9 cellular contexts compared by ENCODE assay signal in genomic region chr6:156662025-156662445, GRCh38.
DNase-seq lines count a peak whose midpoint lies in the region; ATAC-seq, FAIRE-seq and TF ChIP-seq lines count a peak whose summit lies in the region.
"Had no signal": no experiment of that assay in that cellular context is flagged by ENCODE, and none has a peak within 500 bp of the region (broad histone marks: within the 10 kb centered on the region; RNA-seq: fewer than 3 reads in every experiment).

No MANE protein-coding gene starts in this region.

- no CpG with 5 or more reads among the region's 17 CpGs for WGBS in H9 (ENCODE audit: extremely low coverage, insufficient read length, low lambda C conversion rate)
- 9% methylated on average over 17 of the region's 17 CpGs for WGBS in K562 (ENCODE audit: insufficient coverage, low coverage, missing lambda C conversion rate)
- no CpG with 5 or more reads among the region's 17 CpGs for WGBS in mesendoderm (ENCODE audit: extremely low coverage, insufficient coverage, low lambda C conversion rate)

- H4K5ac ChIP-seq in H9 (ENCODE audit: insufficient read length, low read depth, low read length) (no peak overlapping the region), mesendoderm (ENCODE audit: low read length) (no peak overlapping the region)

- H3T11ph ChIP-seq in H9 (ENCODE audit: low read length): no peak overlapping the region

- no peak overlapping the region for H3K9ac ChIP-seq in H9 (ENCODE audit: extremely low read depth, insufficient read length, low read length)
- H3K9ac ChIP-seq in K562 (ENCODE audit: insufficient read depth in 1 of 2, low read depth in 2 of 2, low read length in 2 of 2): peak overlapping the region in 1 of 2 experiments; percentile 61; a peak in 1 of 4 replicates
- no peak overlapping the region for H3K9ac ChIP-seq in mesendoderm (ENCODE audit: low read length)

- peaks cover 24 to 27% of the 10 kb centered on the region in 2 experiments for H3K4me1 Mint-ChIP-seq in H9

- H2BK120ac ChIP-seq in H9 (ENCODE audit: low read depth, low read length, poor library complexity, severe bottlenecking) (no peak overlapping the region), mesendoderm (ENCODE audit: low read depth, low read length) (no peak overlapping the region)

- peak overlapping the region in 1 of 2 experiments; percentile 37; a peak in 2 of 5 replicates for H3K4me3 Mint-ChIP-seq in H9

- DNase-seq in BE2C (peak; percentile 75), H9 (peak; percentile 91), K562 (ENCODE audit: extremely low read depth in 1 of 4, low spot score in 3 of 4) (peak; percentile 86 to 88 (median 86)), mesendoderm (peak; percentile 62), NCI-H2107 treated with DMSO at 0.1 percent for 48 hours (lab: John Stamatoyannopoulos, UW; ENCODE audit: unreplicated experiment) (no peak), NCI-H510A treated with DMSO at 0.1 percent for 48 hours (lab: John Stamatoyannopoulos, UW) (no peak)

- peaks cover 3 to 5% of the 10 kb centered on the region in 2 experiments; a peak in 2 of 5 replicates for H3K9me3 Mint-ChIP-seq in H9

- H3K56ac ChIP-seq in H9 (ENCODE audit: insufficient read length, low read depth, low read length) (no peak overlapping the region), mesendoderm (ENCODE audit: low read length) (no peak overlapping the region)

- ATAC-seq in K562 (peak; percentile 99), GM18505 (IDR thresholded peaks at IDR 0.05; ENCODE audit: unreplicated experiment) (no peak), GM21381 (IDR thresholded peaks at IDR 0.05; ENCODE audit: unreplicated experiment) (no peak)
- ATAC-seq: activated naive CD4-positive, alpha-beta T cell treated with anti-CD3 and anti-CD28 coated beads, Interleukin-2, amount 50 U/mL, for 72 hours had no signal

- H3K4ac ChIP-seq in H9 (ENCODE audit: low read depth, low read length) (no peak overlapping the region), mesendoderm (ENCODE audit: low read depth, low read length) (no peak overlapping the region)

- CTCF ChIA-PET in K562 (lab: Yijun Ruan, JAX; ENCODE audit: low intra/inter-chr PET ratio): interaction anchor here (1.0 kb wide), 1 partner anchor 98 kb away, joined by 7 read pairs; no protein-coding TSS in a partner anchor

- in situ Hi-C loops in K562 (cut with MboI): no loop called here

- no peak overlapping the region for H2BK12ac ChIP-seq in H9 (ENCODE audit: insufficient read length, low read depth, low read length)

- H3K9me1 ChIP-seq in K562 (ENCODE audit: control insufficient read depth, insufficient read depth, low read length): no peaks in the 10 kb centered on the region

- H3K4me3 ChIP-seq in BE2C (ENCODE audit: low read depth, low read length) (peak overlapping the region; percentile 46), K562 (0 out of 2 replicates have a peak overlapping the region, but pooled peaks have one; percentile 6), mesendoderm (ENCODE audit: low read length) (no peak overlapping the region)

- H4K8ac ChIP-seq in H9 (replicated peaks; ENCODE audit: insufficient read length, low read depth, low read length): no peak overlapping the region
- H4K8ac ChIP-seq in mesendoderm (ENCODE audit: low read depth, low read length): no peak overlapping the region

- POLR2A ChIA-PET in K562 (lab: Yijun Ruan, JAX): no interaction called here

- no peaks in the 10 kb centered on the region for H3K36me3 ChIP-seq in BE2C
- no peaks in the 10 kb centered on the region for H3K36me3 ChIP-seq in K562 (ENCODE audit: control insufficient read depth, insufficient read depth, low read length)
- H3K36me3 ChIP-seq in mesendoderm (ENCODE audit: control insufficient read depth, insufficient read depth, low read length): no peaks in the 10 kb centered on the region

- TF ChIP-seq CTCF in BE2C (IDR thresholded peaks at IDR 0.05; ENCODE audit: low read depth, low read length): peak; percentile 85
- peak; percentile 97 for TF ChIP-seq CTCF in H9 (conservative IDR thresholded peaks at IDR 0.05)
- peak; percentile 93 to 97 (median 93) for TF ChIP-seq CTCF in K562 (IDR thresholded peaks at IDR 0.05 in 2 of 3, conservative IDR thresholded peaks at IDR 0.05 in 1 of 3; ENCODE audit: insufficient read depth in 2 of 3, low read depth in 1 of 3, low read length in 3 of 3)

- TF ChIP-seq RAD21 in K562 (CRISPR knock-in tag; conservative IDR thresholded peaks at IDR 0.05 in 1 of 2, IDR thresholded peaks at IDR 0.05 in 1 of 2): peak; percentile 69 to 86

- no peaks in the 10 kb centered on the region for H3K27me3 ChIP-seq in BE2C
- H3K27me3 ChIP-seq in H9 (ENCODE audit: insufficient read depth, low read length): no peaks in the 10 kb centered on the region
- H3K27me3 ChIP-seq in K562 (ENCODE audit: control insufficient read depth in 2 of 2, insufficient read depth in 2 of 2, low read length in 2 of 2): peaks cover 5 to 17% of the 10 kb centered on the region in 2 experiments; a peak in 4 of 5 replicates
- no peaks in the 10 kb centered on the region for H3K27me3 ChIP-seq in mesendoderm (ENCODE audit: insufficient read depth, low read length, poor library complexity)

- intact Hi-C loops in K562 (cut with micrococcal nuclease): loop anchor here (1.0 kb wide), 2 partner anchors 98 to 1335 kb away; no protein-coding TSS in a partner anchor

- no peaks in the 10 kb centered on the region for H3K79me1 ChIP-seq in H9 (ENCODE audit: insufficient read depth, low read depth, low read length, poor library complexity, severe bottlenecking)
- no peaks in the 10 kb centered on the region for H3K79me1 ChIP-seq in mesendoderm (ENCODE audit: low read length)

- FAIRE-seq in K562 (lab: Jason Lieb, UNC): peak; percentile 97

- peak overlapping the region in 1 of 3 experiments; percentile 56; a peak in 1 of 7 replicates for H3K27ac Mint-ChIP-seq in H9
- H3K27ac Mint-ChIP-seq: activated naive CD4-positive, alpha-beta T cell treated with anti-CD3 and anti-CD28 coated beads, Interleukin-2, amount 50 U/mL, for 72 hours had no signal

- H3K27me3 Mint-ChIP-seq in H9 (ENCODE audit: low read depth): peaks cover 10% of the 10 kb centered on the region

- no peak overlapping the region for H2AFZ ChIP-seq in H9 (ENCODE audit: low read length)
- peak overlapping the region; percentile 84 for H2AFZ ChIP-seq in K562 (ENCODE audit: low read depth, low read length)

- no peaks in the 10 kb centered on the region for H4K20me1 ChIP-seq in H9 (ENCODE audit: control insufficient read depth, insufficient read depth, insufficient read length)
- no peaks in the 10 kb centered on the region for H4K20me1 ChIP-seq in K562 (replicated peaks; ENCODE audit: control insufficient read depth, insufficient read depth, low read length)

- no peaks in the 10 kb centered on the region for H3K79me2 ChIP-seq in H9 (ENCODE audit: insufficient read depth, low read length)
- no peaks in the 10 kb centered on the region for H3K79me2 ChIP-seq in K562 (ENCODE audit: control insufficient read depth, insufficient read depth, low read length)
- H3K79me2 ChIP-seq in mesendoderm (ENCODE audit: control insufficient read depth, insufficient read depth, low read length): no peaks in the 10 kb centered on the region

- no peak for TF ChIP-seq EP300 in K562 (IDR thresholded peaks at IDR 0.05; ENCODE audit: low read length)

- H3K9me3 ChIP-seq in BE2C: no peaks in the 10 kb centered on the region
- H3K9me3 ChIP-seq in H9 (ENCODE audit: control insufficient read depth, low read depth, low read length): no peaks in the 10 kb centered on the region
- no peaks in the 10 kb centered on the region for H3K9me3 ChIP-seq in K562 (replicated peaks; ENCODE audit: control insufficient read depth, insufficient read depth, low read depth, low read length)

- H3K27ac ChIP-seq in H9 (ENCODE audit: insufficient read length, low read depth, low read length) (no peak overlapping the region), K562 (ENCODE audit: extremely low read depth, low read depth, low read length) (no peak overlapping the region), mesendoderm (ENCODE audit: low read depth, low read length) (no peak overlapping the region)

- no peak overlapping the region for H4K91ac ChIP-seq in H9 (ENCODE audit: insufficient read length, low read depth, low read length)

- peaks cover 0 to 9% (median 0%) of the 10 kb centered on the region in 3 experiments; a peak in 3 of 7 replicates for H3K36me3 Mint-ChIP-seq in H9 (ENCODE audit: insufficient read depth in 1 of 3, low read depth in 3 of 3)
- H3K36me3 Mint-ChIP-seq: activated naive CD4-positive, alpha-beta T cell treated with anti-CD3 and anti-CD28 coated beads, Interleukin-2, amount 50 U/mL, for 72 hours had no signal

- no peaks in the 10 kb centered on the region for H3K23me2 ChIP-seq in H9 (ENCODE audit: insufficient read length, low read depth, low read length, poor library complexity, severe bottlenecking)

- H2BK5ac ChIP-seq in H9 (ENCODE audit: insufficient read length, low read length): no peak overlapping the region
- H2BK5ac ChIP-seq in mesendoderm (ENCODE audit: low read length): no peak overlapping the region

- no peak overlapping the region for H2AK5ac ChIP-seq in H9 (ENCODE audit: insufficient read length, low read length)
- no peak overlapping the region for H2AK5ac ChIP-seq in mesendoderm (ENCODE audit: low read length)

- H2BK15ac ChIP-seq in H9 (ENCODE audit: low read depth, low read length): no peak overlapping the region
- H2BK15ac ChIP-seq in mesendoderm (replicated peaks; ENCODE audit: low read depth): no peak overlapping the region

- no peak for TF ChIP-seq POLR2A in K562 (conservative IDR thresholded peaks at IDR 0.05)
- no peak for TF ChIP-seq POLR2A in GM18505 (IDR thresholded peaks at IDR 0.05; ENCODE audit: borderline replicate concordance, extremely low read depth, insufficient read depth, insufficient read length)

- no peak overlapping the region for H3K14ac ChIP-seq in H9 (ENCODE audit: insufficient read depth, low read length)

- H3K23ac ChIP-seq in H9 (ENCODE audit: insufficient read length, low read depth, low read length): no peak overlapping the region
- no peak overlapping the region for H3K23ac ChIP-seq in mesendoderm (ENCODE audit: low read length)

- H3K4me2 ChIP-seq in H9 (ENCODE audit: insufficient read depth, insufficient read length, low read length): no peak overlapping the region
- peak overlapping the region; percentile 67 for H3K4me2 ChIP-seq in K562 (ENCODE audit: insufficient read depth, low read length)
- H3K4me2 ChIP-seq in mesendoderm (ENCODE audit: low read length): no peak overlapping the region

- BruUV-seq in K562 (replicated peaks; lab: Mats Ljungman, UMichigan): no TSS peak

- H3K18ac ChIP-seq in H9 (ENCODE audit: insufficient read length, low read depth, low read length) (no peak overlapping the region), mesendoderm (ENCODE audit: low read length) (no peak overlapping the region)

- H3K4me1 ChIP-seq in BE2C: no peaks in the 10 kb centered on the region; the same call in 1 of the 2 replicates
- H3K4me1 ChIP-seq in H9 (ENCODE audit: insufficient read depth, low read length): no peaks in the 10 kb centered on the region
- no peaks in the 10 kb centered on the region; a peak in 2 of 5 replicates for H3K4me1 ChIP-seq in K562 (replicated peaks in 1 of 2; ENCODE audit: control insufficient read depth in 2 of 2, insufficient read depth in 2 of 2, low read length in 2 of 2)
- peaks cover 2% of the 10 kb centered on the region for H3K4me1 ChIP-seq in mesendoderm (ENCODE audit: control insufficient read depth, low read depth, low read length)

- no peak overlapping the region for H2BK20ac ChIP-seq in H9 (ENCODE audit: low read depth, low read length, poor library complexity, severe bottlenecking)

Comparison
In these comparisons a context has a peak if more than half of its experiments do, and no peak if none do; other contexts are left out.
1. DNase-seq: peak in BE2C (single experiment), H9 (single experiment), K562 (4 of 4) and mesendoderm (single experiment); none in NCI-H2107 treated with DMSO at 0.1 percent for 48 hours (single experiment) and NCI-H510A treated with DMSO at 0.1 percent for 48 hours (single experiment).
2. Peak in every context shown above with its lines, with median percentiles within 50 percentile points of each other: CTCF ChIP-seq.